In genomic region chr10:129509155-129509554, GRCh38 we compare ENCODE assay signal across 16 cellular contexts. TPM values are rescaled to one million over a fixed set of nuclear protein-coding genes. Genes with fewer than 3 reads are reported as not detected.
DNase-seq lines count a peak whose midpoint lies in the region; ATAC-seq and TF ChIP-seq lines count a peak whose summit lies in the region.
"Had no signal": no experiment of that assay in that cellular context is flagged by ENCODE, and none has a peak within 500 bp of the region (broad histone marks: within the 10 kb centered on the region; RNA-seq: fewer than 3 reads in every experiment).

No MANE protein-coding gene starts in this region.

- no peak for ATAC-seq in HG03442 (IDR thresholded peaks at IDR 0.05; ENCODE audit: unreplicated experiment)
- ATAC-seq: CD8-positive, alpha-beta T cell had no signal

- no peak overlapping the region for H3K4me3 ChIP-seq in coronary artery
- no peak overlapping the region for H3K4me3 ChIP-seq in osteoblast (ENCODE audit: insufficient read depth, low read length)
- H3K4me3 ChIP-seq: BLaER1 had no signal

- H3K36me3 ChIP-seq in osteoblast (ENCODE audit: insufficient read depth, low read length), result no peaks in the 10 kb centered on the region
- H3K36me3 ChIP-seq: BE2C had no signal

- peaks cover 12% of the 10 kb centered on the region for H4K20me1 ChIP-seq in osteoblast (ENCODE audit: insufficient read depth, low read length)

- peaks cover 4% of the 10 kb centered on the region for H3K79me2 ChIP-seq in osteoblast (ENCODE audit: insufficient read depth, low read length)

- no peak for TF ChIP-seq CTCF in coronary artery (IDR thresholded peaks at IDR 0.05)
- TF ChIP-seq CTCF in osteoblast (IDR thresholded peaks at IDR 0.05; ENCODE audit: extremely low read depth, low read depth, low read length), result no peak

- no peak overlapping the region for H2AFZ ChIP-seq in osteoblast (ENCODE audit: low read length)

- H3K9me3 ChIP-seq in osteoblast (ENCODE audit: low read depth, low read length), result no peaks in the 10 kb centered on the region
- H3K9me3 ChIP-seq: BE2C had no signal

- no peaks in the 10 kb centered on the region for H3K27me3 ChIP-seq in osteoblast (ENCODE audit: insufficient read depth, low read length)
- H3K27me3 ChIP-seq: BE2C, BLaER1 had no signal

- DNase-seq in coronary artery (ENCODE audit: low spot score) (peak; percentile 33), osteoblast (ENCODE audit: insufficient read length, low spot score, missing footprints) (peak; percentile 27), hepatic stellate cell (ENCODE audit: low spot score) (no peak), NCI-H69 (lab: John Stamatoyannopoulos, UW) (no peak)
- DNase-seq: 8988T; ACHN; BE2C; C1 segment of cervical spinal cord; Caco-2; Calu3; CD4-positive, CD25-positive, alpha-beta regulatory T cell; CD8-positive, alpha-beta T cell; DMS79 treated with DMSO at 0.1 percent for 48 hours; GF-D8 had no signal

- no peak overlapping the region for H3K4me2 ChIP-seq in osteoblast (ENCODE audit: insufficient read depth, low read length)
- H3K4me2 ChIP-seq: BLaER1 had no signal

- H3K4me1 ChIP-seq in osteoblast (ENCODE audit: insufficient read depth, low read length), result no peaks in the 10 kb centered on the region
- H3K4me1 ChIP-seq: BE2C had no signal

- no peak overlapping the region for H3K27ac ChIP-seq in coronary artery
- no peak overlapping the region for H3K27ac ChIP-seq in osteoblast (ENCODE audit: low read depth, low read length)
- H3K27ac ChIP-seq: BLaER1 had no signal

RNA-seq across cellular contexts. Expression of gene MGMT, which starts 42.1 kb away (rescaled TPM):
- 18.3 and 21.0 TPM in 2 replicates for total RNA-seq in osteoblast

Comparison
In these comparisons a context has a peak if more than half of its experiments do, and no peak if none do; other contexts are left out.
1. DNase-seq: peak in coronary artery (single experiment) and osteoblast (single experiment); none in hepatic stellate cell (single experiment) and NCI-H69 (single experiment).